In the genomic region with DNA sequence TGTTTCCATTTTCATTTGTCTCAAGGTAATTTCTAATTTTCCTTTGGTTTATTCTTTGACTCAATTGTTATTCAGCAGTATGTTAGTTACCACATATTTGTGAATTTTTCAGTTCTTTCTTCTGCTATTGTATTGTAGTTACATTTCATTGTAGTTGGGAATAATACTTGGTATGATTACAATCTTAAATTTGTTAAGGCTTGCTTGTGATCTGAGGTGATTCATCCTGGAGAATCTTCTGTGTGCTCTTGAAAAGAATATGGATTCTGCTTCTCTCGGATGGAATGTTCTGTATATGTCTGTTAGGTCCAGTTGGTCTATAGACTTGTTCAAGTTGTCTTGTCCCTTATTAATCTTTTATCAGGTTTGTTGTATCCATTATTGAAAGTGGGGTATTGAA, we compare ENCODE assay signal across 25 cellular contexts.
"Had no signal": no experiment of that assay in that cellular context is flagged by ENCODE, and none has a peak within 500 bp of the region (broad histone marks: within the 10 kb centered on the region; RNA-seq: fewer than 3 reads in every experiment).

No MANE protein-coding gene starts in this region.

- FAIRE-seq: pancreas had no signal

- H3K4me3 ChIP-seq: lower lobe of right lung, pancreas, prostate gland, smooth muscle cell, tibial nerve, uterus had no signal

- H3K9me3 Mint-ChIP-seq: stimulated activated naive CD8-positive, alpha-beta T cell treated with anti-CD3 and anti-CD28 coated beads, Interleukin-15, amount 100 ng/mL, for 72 hours; type B pancreatic cell had no signal

- H3K27ac Mint-ChIP-seq: immature natural killer cell; mesothelial cell of epicardium; naive B cell; natural killer cell treated with Interleukin-12 subunit alpha and Interleukin-12 subunit beta and Interleukin-15 and Interleukin-18, amount 100 ng/mL, for 72 hours; stimulated activated memory B cell treated with anti-CD40 and anti-IgM and Interleukin-4, amounts not matched to agents 10 μg/mL and 1 μg/mL and 100 μg/mL, for 72 hours; stimulated activated naive CD8-positive, alpha-beta T cell treated with anti-CD3 and anti-CD28 coated beads, Interleukin-15, amount 100 ng/mL, for 72 hours; type B pancreatic cell had no signal

- H3K27ac ChIP-seq: lower lobe of right lung, pancreas, prostate gland, tibial nerve, uterus had no signal

- H3K36me3 ChIP-seq: lower lobe of right lung, pancreas, prostate gland, tibial nerve, uterus had no signal

- H3K27me3 ChIP-seq: pancreas, tibial nerve, uterus had no signal

- H3K4me3 Mint-ChIP-seq: immature natural killer cell; mesothelial cell of epicardium; naive B cell; natural killer cell treated with Interleukin-12 subunit alpha and Interleukin-12 subunit beta and Interleukin-15 and Interleukin-18, amount 100 ng/mL, for 72 hours; stimulated activated memory B cell treated with anti-CD40 and anti-IgM and Interleukin-4, amounts not matched to agents 10 μg/mL and 1 μg/mL and 100 μg/mL, for 72 hours; stimulated activated naive CD8-positive, alpha-beta T cell treated with anti-CD3 and anti-CD28 coated beads, Interleukin-15, amount 100 ng/mL, for 72 hours; type B pancreatic cell had no signal

- H3K9me3 ChIP-seq: lower lobe of right lung, pancreas, prostate gland, uterus had no signal

- H3K4me2 ChIP-seq: smooth muscle cell had no signal

- H3K27me3 Mint-ChIP-seq: natural killer cell treated with Interleukin-12 subunit alpha and Interleukin-12 subunit beta and Interleukin-15 and Interleukin-18, amount 100 ng/mL, for 72 hours; stimulated activated memory B cell treated with anti-CD40 and anti-IgM and Interleukin-4, amounts not matched to agents 10 μg/mL and 1 μg/mL and 100 μg/mL, for 72 hours had no signal

- H3K4me1 ChIP-seq: lower lobe of right lung, pancreas, prostate gland, tibial nerve, uterus had no signal

- ATAC-seq: lower lobe of right lung; natural killer cell treated with Interleukin-12 subunit alpha and Interleukin-12 subunit beta and Interleukin-15 and Interleukin-18, amount 100 ng/mL, for 72 hours; pancreas; right cardiac atrium; sciatic nerve; stimulated activated memory B cell treated with anti-CD40 and anti-IgM and Interleukin-4, amounts not matched to agents 10 μg/mL and 1 μg/mL and 100 μg/mL, for 72 hours; stimulated activated naive CD8-positive, alpha-beta T cell treated with anti-CD3 and anti-CD28 coated beads, Interleukin-15, amount 100 ng/mL, for 72 hours had no signal

- H3K4me1 Mint-ChIP-seq: immature natural killer cell; mesothelial cell of epicardium; naive B cell; stimulated activated memory B cell treated with anti-CD40 and anti-IgM and Interleukin-4, amounts not matched to agents 10 μg/mL and 1 μg/mL and 100 μg/mL, for 72 hours; stimulated activated naive CD8-positive, alpha-beta T cell treated with anti-CD3 and anti-CD28 coated beads, Interleukin-15, amount 100 ng/mL, for 72 hours had no signal

- DNase-seq: hypothalamus; immature natural killer cell; lower lobe of right lung; mesendoderm; naive B cell; pancreas; posterior cingulate gyrus; retina; right cardiac atrium; stimulated activated CD4-positive, alpha-beta T cell treated with anti-CD3 and anti-CD28 coated beads, Interleukin-1b, Interleukin-23, amount 100 ng/mL, for 48 hours; stimulated activated CD4-positive, alpha-beta T cell treated with anti-CD3 and anti-CD28 coated beads, Interleukin-2, amount 100 ng/mL, for 48 hours; stimulated activated CD4-positive, alpha-beta T cell treated with anti-CD3 and anti-CD28 coated beads, Interleukin-4, amount 100 ng/mL, for 4 hours; stimulated activated CD8-positive, alpha-beta memory T cell treated with anti-CD3 and anti-CD28 coated beads, Interleukin-4, amount 100 ng/mL, for 48 hours; stimulated activated naive CD4-positive, alpha-beta T cell treated with Interleukin-2 at 50 U/mL for 16 hours; stimulated activated naive CD8-positive, alpha-beta T cell treated with anti-CD3 and anti-CD28 coated beads, Interleukin-15, amount 100 ng/mL, for 72 hours; substantia nigra; uterus had no signal

- H3K36me3 Mint-ChIP-seq: mesothelial cell of epicardium; naive B cell; stimulated activated memory B cell treated with anti-CD40 and anti-IgM and Interleukin-4, amounts not matched to agents 10 μg/mL and 1 μg/mL and 100 μg/mL, for 72 hours; type B pancreatic cell had no signal
